In the genomic region with DNA sequence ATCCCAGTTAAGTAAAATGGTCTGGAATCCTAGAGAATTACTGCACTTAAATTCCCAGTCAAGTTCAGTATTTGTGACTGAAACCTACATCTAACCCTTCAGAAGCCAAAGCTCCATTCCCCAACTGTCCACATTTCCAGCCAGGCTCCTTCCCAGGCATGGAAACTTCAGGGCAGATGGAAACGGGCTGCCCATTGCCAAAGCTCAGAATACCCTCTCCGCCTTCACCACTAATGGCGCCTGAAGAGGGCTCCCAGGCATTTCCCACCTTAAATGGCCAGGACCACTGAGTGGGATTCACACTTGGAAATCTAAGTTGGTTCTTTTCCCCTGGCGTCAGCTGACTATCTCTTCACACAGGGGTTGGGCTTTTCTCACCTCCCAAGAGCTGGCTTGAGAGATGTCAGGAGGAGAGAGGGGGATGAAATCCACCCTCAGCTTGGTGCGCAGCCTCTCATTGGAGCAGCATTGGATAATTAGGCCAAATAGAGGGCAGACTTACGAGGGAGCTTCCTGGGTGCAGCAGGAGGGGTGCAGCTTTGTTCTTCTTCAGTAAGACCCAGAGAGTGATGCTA, we compare ENCODE assay signal across 16 cellular contexts.
DNase-seq lines count a peak whose midpoint lies in the region; ATAC-seq and TF ChIP-seq lines count a peak whose summit lies in the region.
"Had no signal": no experiment of that assay in that cellular context is flagged by ENCODE, and none has a peak within 500 bp of the region (broad histone marks: within the 10 kb centered on the region; RNA-seq: fewer than 3 reads in every experiment).

No MANE protein-coding gene starts in this region.

- H2BK12ac ChIP-seq in trophoblast cell (ENCODE audit: low read length): no peak overlapping the region

- no peak overlapping the region for H3K23ac ChIP-seq in trophoblast cell (ENCODE audit: low read length)

- no peaks in the 10 kb centered on the region for H3K27me3 ChIP-seq in ascending aorta
- peaks cover 4% of the 10 kb centered on the region for H3K27me3 ChIP-seq in layer of hippocampus (ENCODE audit: control insufficient read depth, insufficient read depth, low read length)
- no peaks in the 10 kb centered on the region for H3K27me3 ChIP-seq in testis
- peaks cover 97% of the 10 kb centered on the region for H3K27me3 ChIP-seq in MM.1S (replicated peaks; ENCODE audit: insufficient read depth, low read length)
- H3K27me3 ChIP-seq in trophoblast cell (ENCODE audit: insufficient read depth, low read length): peaks cover 2% of the 10 kb centered on the region

- no peaks in the 10 kb centered on the region for H4K20me1 ChIP-seq in MM.1S (ENCODE audit: insufficient read depth, low read length)

- H2BK5ac ChIP-seq in trophoblast cell (ENCODE audit: low read depth, low read length, poor library complexity): no peak overlapping the region

- no peak overlapping the region for H2AK5ac ChIP-seq in trophoblast cell (ENCODE audit: low read length)

- intact Hi-C loops in ascending aorta (cut with DNase I) (loop anchor here (1.0 to 5.0 kb wide), 4 partner anchors 15 to 428 kb away; no protein-coding TSS in a partner anchor), testis (cut with DNase I; ENCODE audit: low total_unique reads) (no loop called here)

- H3K27ac ChIP-seq in ascending aorta (peak overlapping the region; percentile 86 to 93), layer of hippocampus (ENCODE audit: low read depth, low read length) (peak overlapping the region; percentile 9), testis (peak overlapping the region; percentile 56 to 87), MM.1S (ENCODE audit: low read length) (no peak overlapping the region), trophoblast cell (ENCODE audit: low read depth, low read length) (no peak overlapping the region)

- H3K4me2 ChIP-seq in MM.1S (ENCODE audit: low read depth, low read length) (no peak overlapping the region), trophoblast cell (ENCODE audit: low read length) (no peak overlapping the region)

- H4K12ac ChIP-seq in trophoblast cell (ENCODE audit: low read depth, low read length): no peak overlapping the region

- DNase-seq in NCI-H69 (lab: John Stamatoyannopoulos, UW): peak; percentile 10
- DNase-seq in ascending aorta (ENCODE audit: low spot score in 2 of 2): peak in 1 of 2 donors; percentile 59
- DNase-seq in testis: no peak
- no peak for DNase-seq in NCI-H1105 (lab: John Stamatoyannopoulos, UW)
- DNase-seq in MM.1S: no peak
- DNase-seq in trophoblast cell: no peak
- DNase-seq: ACHN, AML-193, GF-D8, HFFc6, KG1, NCI-H2081 treated with DMSO at 0.1 percent for 48 hours, NCI-H510A treated with DMSO at 0.1 percent for 48 hours had no signal

- H3K4me3 ChIP-seq in ascending aorta (no peak overlapping the region), testis (no peak overlapping the region), MM.1S (ENCODE audit: low read length) (no peak overlapping the region), trophoblast cell (ENCODE audit: low read depth, low read length) (no peak overlapping the region)

- H3K9ac ChIP-seq in MM.1S (ENCODE audit: low read length) (no peak overlapping the region), trophoblast cell (ENCODE audit: low read length) (no peak overlapping the region)

- no peak overlapping the region for H3K4ac ChIP-seq in trophoblast cell (ENCODE audit: low read depth, low read length)

- H3K14ac ChIP-seq in trophoblast cell (ENCODE audit: low read length): no peak overlapping the region

- WGBS in testis, 2 donors: 79 to 85% methylated on average over 5 to 6 of the region's 6 CpGs
- WGBS in trophoblast cell (ENCODE audit: extremely low coverage, insufficient coverage, insufficient read length): no CpG with 5 or more reads among the region's 6 CpGs

- H3K79me2 ChIP-seq in MM.1S (ENCODE audit: low read length) (no peaks in the 10 kb centered on the region), trophoblast cell (ENCODE audit: control insufficient read depth, insufficient read depth, low read length, poor library complexity) (no peaks in the 10 kb centered on the region)

- H4K8ac ChIP-seq in trophoblast cell (ENCODE audit: low read depth, low read length): no peak overlapping the region

- no peak for ATAC-seq in HG03135 (IDR thresholded peaks at IDR 0.05; ENCODE audit: unreplicated experiment)
- ATAC-seq: Right ventricle myocardium inferior had no signal

- TF ChIP-seq POLR2A in testis (IDR thresholded peaks at IDR 0.05): no peak

- H3K18ac ChIP-seq in trophoblast cell (ENCODE audit: low read length): no peak overlapping the region

- H2AFZ ChIP-seq in MM.1S (ENCODE audit: low read length) (no peak overlapping the region), trophoblast cell (ENCODE audit: insufficient read depth, low read length, poor library complexity) (no peak overlapping the region)

- peaks cover 14 to 47% of the 10 kb centered on the region in 2 donors for H3K4me1 ChIP-seq in ascending aorta
- H3K4me1 ChIP-seq in testis: peaks cover 12% of the 10 kb centered on the region
- no peaks in the 10 kb centered on the region for H3K4me1 ChIP-seq in MM.1S (ENCODE audit: low read length)
- H3K4me1 ChIP-seq in trophoblast cell (ENCODE audit: control insufficient read depth in 1 of 2, insufficient read depth in 2 of 2, low read length in 2 of 2): peaks cover 9 to 12% of the 10 kb centered on the region in 2 experiments

- H2BK120ac ChIP-seq in trophoblast cell (ENCODE audit: insufficient read depth, low read length, poor library complexity): no peak overlapping the region

- H4K91ac ChIP-seq in trophoblast cell (ENCODE audit: low read depth, low read length): no peak overlapping the region

- no peaks in the 10 kb centered on the region for H3K36me3 ChIP-seq in ascending aorta
- no peaks in the 10 kb centered on the region for H3K36me3 ChIP-seq in testis (ENCODE audit: low read depth, missing control alignments)
- no peaks in the 10 kb centered on the region for H3K36me3 ChIP-seq in MM.1S (replicated peaks; ENCODE audit: insufficient read depth, low read length)
- H3K36me3 ChIP-seq in trophoblast cell (ENCODE audit: control insufficient read depth in 1 of 2, insufficient read depth in 2 of 2, low read length in 2 of 2): no peaks in the 10 kb centered on the region

- H3K9me2 ChIP-seq in MM.1S (replicated peaks; ENCODE audit: insufficient read depth, low read length): no peaks in the 10 kb centered on the region

- no peaks in the 10 kb centered on the region for H3F3A ChIP-seq in MM.1S (ENCODE audit: insufficient read depth, low read length)

- peaks cover 3% of the 10 kb centered on the region for H3K79me1 ChIP-seq in trophoblast cell (ENCODE audit: low read length)

- TF ChIP-seq CTCF in ascending aorta (IDR thresholded peaks at IDR 0.05): no peak
- no peak for TF ChIP-seq CTCF in testis (IDR thresholded peaks at IDR 0.05)
- TF ChIP-seq CTCF in MM.1S (IDR thresholded peaks at IDR 0.05; ENCODE audit: low read length): no peak

- H3K9me3 ChIP-seq in ascending aorta (no peaks in the 10 kb centered on the region), testis (no peaks in the 10 kb centered on the region), MM.1S (replicated peaks; ENCODE audit: insufficient read depth, low read length) (no peaks in the 10 kb centered on the region), trophoblast cell (ENCODE audit: insufficient read depth, low read depth, low read length) (peaks cover 3% of the 10 kb centered on the region)

Comparison
In these comparisons a context has a peak if more than half of its experiments do, and no peak if none do; other contexts are left out.
1. H3K27ac ChIP-seq: peak in ascending aorta (2 of 2), layer of hippocampus (single experiment) and testis (2 of 2); none in MM.1S (single experiment) and trophoblast cell (single experiment).